In genomic region chr22:30291334-30291892, GRCh38 we compare ENCODE assay signal across 11 cellular contexts. TPM values are rescaled to one million over a fixed set of nuclear protein-coding genes. Genes with fewer than 3 reads are reported as not detected.
DNase-seq lines count a peak whose midpoint lies in the region; ATAC-seq, FAIRE-seq and TF ChIP-seq lines count a peak whose summit lies in the region.
"Had no signal": no experiment of that assay in that cellular context is flagged by ENCODE, and none has a peak within 500 bp of the region (broad histone marks: within the 10 kb centered on the region; RNA-seq: fewer than 3 reads in every experiment).

No MANE protein-coding gene starts in this region.

- no peaks in the 10 kb centered on the region for H3K9me1 ChIP-seq in endothelial cell of umbilical vein (replicated peaks; ENCODE audit: control insufficient read depth, extremely low read depth, insufficient read depth, low read length)

- BruUV-seq in endothelial cell of umbilical vein (replicated peaks; lab: Mats Ljungman, UMichigan), result no TSS peak

- H3K9ac ChIP-seq in endothelial cell of umbilical vein (replicated peaks; ENCODE audit: extremely low read depth, insufficient read depth, low read length), result peak overlapping the region; percentile 36

- no peak overlapping the region for H3K4me2 ChIP-seq in endothelial cell of umbilical vein (ENCODE audit: insufficient read depth, low read length)

- WGBS in heart left ventricle, 4 donors, result 59 to 81% (median 76%) methylated on average over 7 to 9 of the region's 9 CpGs
- 53% methylated on average over 9 of the region's 9 CpGs for WGBS in pancreas, 2 donors
- WGBS in aorta, 2 donors, result 51 to 56% methylated on average over 9 of the region's 9 CpGs

- H3K4me3 ChIP-seq in heart left ventricle (no peak overlapping the region), endothelial cell of umbilical vein (replicated peaks in 1 of 3; ENCODE audit: insufficient read depth in 1 of 3, low read depth in 1 of 3, low read length in 3 of 3) (no peak overlapping the region), pancreas (no peak overlapping the region), aorta (ENCODE audit: low read length in 2 of 2) (no peak overlapping the region)

- DNase-seq in heart left ventricle, result no peak
- no peak for DNase-seq in Right ventricle myocardium inferior (ENCODE audit: missing footprints)
- no peak for DNase-seq in endothelial cell of umbilical vein (ENCODE audit: low read depth, low spot score)
- no peak for DNase-seq in pancreas
- DNase-seq in aorta, result no peak
- no peak for DNase-seq in H4 (ENCODE audit: low spot score)
- no peak for DNase-seq in NCI-H82 treated with DMSO at 0.1 percent for 48 hours (lab: John Stamatoyannopoulos, UW; ENCODE audit: unreplicated experiment)
- DNase-seq: Caco-2, GOT3 had no signal

- intact Hi-C loops in heart left ventricle (cut with DNase I), result loop anchor here in 4 of 10 donors (1.0 to 5.0 kb wide), 4 partner anchors 14 to 51 kb away; partner anchors contain the start of gene TBC1D10A (in 1 of the 4)
- intact Hi-C loops in Right ventricle myocardium inferior (cut with DNase I), result loop anchor here (2.0 kb wide), 1 partner anchor 13 kb away; no protein-coding TSS in a partner anchor
- intact Hi-C loops in endothelial cell of umbilical vein (cut with micrococcal nuclease), result loop anchor here (1.0 kb wide), 1 partner anchor 14 kb away; no protein-coding TSS in a partner anchor
- intact Hi-C loops in pancreas (cut with DNase I), result no loop called here
- intact Hi-C loops in aorta (cut with DNase I), result loop anchor here in 1 of 2 donors (5.0 kb wide), 1 partner anchor 51 kb away; no protein-coding TSS in a partner anchor

- H3K27me3 ChIP-seq in heart left ventricle (no peaks in the 10 kb centered on the region), endothelial cell of umbilical vein (ENCODE audit: control insufficient read depth in 2 of 2, insufficient read depth in 2 of 2, low read length in 2 of 2) (no peaks in the 10 kb centered on the region), pancreas (no peaks in the 10 kb centered on the region), aorta (ENCODE audit: control insufficient read depth in 1 of 2, insufficient read depth in 2 of 2, low read length in 1 of 2) (no peaks in the 10 kb centered on the region)

- H3K4me1 ChIP-seq in heart left ventricle (peaks cover 12 to 45% (median 37%) of the 10 kb centered on the region in 12 donors), endothelial cell of umbilical vein (ENCODE audit: control insufficient read depth, extremely low read depth, insufficient read depth, low read length) (peaks cover 28% of the 10 kb centered on the region), pancreas (peaks cover 10 to 23% (median 22%) of the 10 kb centered on the region in 3 donors), aorta (ENCODE audit: control insufficient read depth in 1 of 2, insufficient read depth in 2 of 2, low read length in 2 of 2) (no peaks in the 10 kb centered on the region)

- H3K27ac ChIP-seq in heart left ventricle (peak overlapping the region; percentile 84 to 98 (median 95)), endothelial cell of umbilical vein (ENCODE audit: insufficient read depth, low read depth, low read length) (peak overlapping the region; percentile 51), pancreas (peak overlapping the region; percentile 46 to 80 (median 76)), aorta (ENCODE audit: low read depth in 1 of 2, low read length in 2 of 2) (peak overlapping the region; percentile 73 to 85)

- no peak for TF ChIP-seq CTCF in heart left ventricle (IDR thresholded peaks at IDR 0.05)
- TF ChIP-seq CTCF in endothelial cell of umbilical vein (IDR thresholded peaks at IDR 0.05; ENCODE audit: extremely low read depth in 1 of 2, insufficient read depth in 1 of 2, low read depth in 1 of 2, low read length in 2 of 2), result no peak
- TF ChIP-seq CTCF in pancreas (IDR thresholded peaks at IDR 0.05), result no peak

- no peak for FAIRE-seq in endothelial cell of umbilical vein (lab: Jason Lieb, UNC)
- no peak for FAIRE-seq in pancreas (lab: Jason Lieb, UNC)
- FAIRE-seq: RCC 7860 had no signal

- H3K36me3 ChIP-seq in heart left ventricle, result peaks cover 0 to 53% (median 39%) of the 10 kb centered on the region in 9 donors
- peaks cover 0 to 15% of the 10 kb centered on the region in 2 experiments for H3K36me3 ChIP-seq in endothelial cell of umbilical vein (ENCODE audit: control insufficient read depth in 2 of 2, extremely low read depth in 1 of 2, insufficient read depth in 2 of 2, low read length in 2 of 2)
- peaks cover 0 to 25% (median 3%) of the 10 kb centered on the region in 3 donors for H3K36me3 ChIP-seq in pancreas
- H3K36me3 ChIP-seq in aorta (ENCODE audit: control insufficient read depth in 1 of 2, insufficient read depth in 2 of 2, low read length in 1 of 2), result peaks cover 0 to 3% of the 10 kb centered on the region in 2 donors

- no peaks in the 10 kb centered on the region for H3K79me2 ChIP-seq in endothelial cell of umbilical vein (ENCODE audit: control insufficient read depth, insufficient read depth, low read length)

- dilution Hi-C loops in endothelial cell of umbilical vein (cut with MboI; ENCODE audit: extremely low pct_ligation_motif_present, low sequenced_read_pairs), result no loop called here

- ATAC-seq in heart left ventricle (no peak), Right ventricle myocardium inferior (no peak), pancreas (no peak), aorta (ENCODE audit: low FRiP score) (no peak), HG03342 (IDR thresholded peaks at IDR 0.05; ENCODE audit: unreplicated experiment) (no peak)

- H3K9me3 ChIP-seq in heart left ventricle (no peaks in the 10 kb centered on the region), endothelial cell of umbilical vein (replicated peaks; ENCODE audit: control insufficient read depth, insufficient read depth, low read length) (no peaks in the 10 kb centered on the region), pancreas (no peaks in the 10 kb centered on the region), aorta (ENCODE audit: control insufficient read depth, low read length) (no peaks in the 10 kb centered on the region)
- H3K9me3 ChIP-seq: Caco-2 had no signal

- CTCF ChIA-PET in endothelial cell of umbilical vein (lab: Charles Lee), result interaction anchor here (0.7 to 2.1 kb wide), 13 partner anchors 8 to 100 kb away, joined by 3 to 22 read pairs (median 4); partner anchors contain the start of genes CCDC157, RNF215, SF3A1 and TBC1D10A

- TF ChIP-seq POLR2A in heart left ventricle (IDR thresholded peaks at IDR 0.05) (no peak), endothelial cell of umbilical vein (IDR thresholded peaks at IDR 0.05; ENCODE audit: low read depth, low read length) (no peak)

- no peaks in the 10 kb centered on the region for H4K20me1 ChIP-seq in endothelial cell of umbilical vein (replicated peaks; ENCODE audit: control insufficient read depth, extremely low read depth, insufficient read depth, low read length)

- POLR2A ChIA-PET in endothelial cell of umbilical vein (lab: Charles Lee), result interaction anchor here (0.6 to 1.4 kb wide), 4 partner anchors 14 to 65 kb away, joined by 3 to 9 read pairs (median 4); partner anchors contain the start of genes CCDC157, SF3A1 and TBC1D10A

- H2AFZ ChIP-seq in endothelial cell of umbilical vein (ENCODE audit: low read depth, low read length), result no peak overlapping the region

RNA-seq across cellular contexts. Expression of gene CASTOR1, which starts 2.1 kb away (rescaled TPM):
- total RNA-seq in heart left ventricle, result 10 to 100 TPM in 3 of 9 donors, 1 to 10 TPM in 6; 3.8 to 16.6 (median 7.1) TPM
- 10 to 100 TPM in 1 of 2 donors, 1 to 10 TPM in 1; 7.0 to 10.2 TPM for polyA plus RNA-seq in heart left ventricle
- total RNA-seq in Right ventricle myocardium inferior, result 8.2 TPM
- total RNA-seq in endothelial cell of umbilical vein, result 7.2 and 8.1 TPM in 2 replicates
- polyA plus RNA-seq in endothelial cell of umbilical vein, result 26.8 and 33.0 TPM in 2 replicates
- 11.7 and 14.0 TPM in 2 replicates for polyA plus RNA-seq in endothelial cell of umbilical vein (2011; cell fraction: cytosol; rRNA removed)
- 16.7 and 23.9 TPM in 2 replicates for polyA plus RNA-seq in endothelial cell of umbilical vein (2011; cell fraction: nucleus; rRNA removed)
- polyA plus RNA-seq in endothelial cell of umbilical vein (2012), result 7.7 and 11.1 TPM in 2 replicates
- 4.9 and 10.7 TPM in 2 replicates for polyA minus RNA-seq in endothelial cell of umbilical vein
- polyA minus RNA-seq in endothelial cell of umbilical vein (2011; cell fraction: cytosol; rRNA and poly(A)+ RNA removed), result 1.7 TPM
- 6.8 and 7.1 TPM in 2 replicates for polyA minus RNA-seq in endothelial cell of umbilical vein (2011; cell fraction: nucleus; rRNA and poly(A)+ RNA removed)
- total RNA-seq in pancreas, result 1 to 10 TPM; 1.8 to 7.3 (median 3.8) TPM
- polyA plus RNA-seq in pancreas, result 1 to 10 TPM; 7.3 to 8.3 TPM
- 10 to 100 TPM; 13.5 to 14.0 TPM for total RNA-seq in aorta
- 10 to 100 TPM in 1 of 2 donors, 1 to 10 TPM in 1; 4.0 to 13.4 TPM for polyA plus RNA-seq in aorta
- 2.9 and 6.6 TPM in 2 replicates for total RNA-seq in H4 (2014; rRNA removed; shearing (Covaris generic))

RNA-seq across cellular contexts. Expression of gene OSM, which starts 24.8 kb away (rescaled TPM):
- total RNA-seq in heart left ventricle (1 to 10 TPM in 2 of 9 donors, under 1 TPM in 5, not detected in 2; 0.17 to 5.0 (median 0.42) TPM), Right ventricle myocardium inferior (0.19 TPM), endothelial cell of umbilical vein (not detected in 2 replicates), pancreas (1 to 10 TPM in 2 of 6 donors, under 1 TPM in 3, not detected in 1; 0.13 to 1.5 (median 0.38) TPM), aorta (1 to 10 TPM; 1.4 to 3.9 TPM)
- polyA plus RNA-seq in heart left ventricle (under 1 TPM; 0.25 to 0.27 TPM), endothelial cell of umbilical vein (not detected in 2 replicates), pancreas (under 1 TPM; 0.23 to 0.26 TPM), aorta (1 to 10 TPM; 1.4 to 1.6 TPM)
- not detected in 2 replicates for polyA plus RNA-seq in endothelial cell of umbilical vein (2011; cell fraction: cytosol; rRNA removed)
- 0.07 TPM in 1 of 2 replicates, not detected in the other for polyA plus RNA-seq in endothelial cell of umbilical vein (2011; cell fraction: nucleus; rRNA removed)
- not detected in 2 replicates for polyA plus RNA-seq in endothelial cell of umbilical vein (2012)
- not detected in 2 replicates for polyA minus RNA-seq in endothelial cell of umbilical vein
- polyA minus RNA-seq in endothelial cell of umbilical vein (2011; cell fraction: cytosol; rRNA and poly(A)+ RNA removed), result not detected
- not detected in 2 replicates for polyA minus RNA-seq in endothelial cell of umbilical vein (2011; cell fraction: nucleus; rRNA and poly(A)+ RNA removed)
- total RNA-seq in H4 (2014; rRNA removed; shearing (Covaris generic)), result not detected in 2 replicates
- total RNA-seq: Caco-2 had no signal

RNA-seq across cellular contexts. Expression of gene TBC1D10A, which starts 35.3 kb away (rescaled TPM):
- total RNA-seq in heart left ventricle (10 to 100 TPM in 1 of 9 donors, 1 to 10 TPM in 8; 4.3 to 10.1 (median 7.1) TPM), Right ventricle myocardium inferior (7.1 TPM), endothelial cell of umbilical vein (10.0 and 11.3 TPM in 2 replicates), pancreas (10 to 100 TPM in 1 of 6 donors, 1 to 10 TPM in 5; 4.0 to 14.1 (median 7.4) TPM), aorta (10 to 100 TPM; 32.9 to 45.5 TPM)
- polyA plus RNA-seq in heart left ventricle (1 to 10 TPM; 4.5 to 9.5 TPM), endothelial cell of umbilical vein (11.9 and 15.1 TPM in 2 replicates), pancreas (10 to 100 TPM; 12.4 to 19.4 TPM), aorta (10 to 100 TPM; 16.7 to 22.1 TPM)
- 6.8 and 9.8 TPM in 2 replicates for polyA plus RNA-seq in endothelial cell of umbilical vein (2011; cell fraction: cytosol; rRNA removed)
- 19.1 and 25.4 TPM in 2 replicates for polyA plus RNA-seq in endothelial cell of umbilical vein (2011; cell fraction: nucleus; rRNA removed)
- 5.7 and 9.5 TPM in 2 replicates for polyA plus RNA-seq in endothelial cell of umbilical vein (2012)
- 10.0 and 14.8 TPM in 2 replicates for polyA minus RNA-seq in endothelial cell of umbilical vein
- 1.5 TPM for polyA minus RNA-seq in endothelial cell of umbilical vein (2011; cell fraction: cytosol; rRNA and poly(A)+ RNA removed)
- 6.8 and 8.2 TPM in 2 replicates for polyA minus RNA-seq in endothelial cell of umbilical vein (2011; cell fraction: nucleus; rRNA and poly(A)+ RNA removed)
- total RNA-seq in H4 (2014; rRNA removed; shearing (Covaris generic)), result 7.5 and 8.4 TPM in 2 replicates

RNA-seq across cellular contexts. Expression of gene LIF, which starts 44.9 kb away (rescaled TPM):
- total RNA-seq in heart left ventricle (10 to 100 TPM in 1 of 9 donors, 1 to 10 TPM in 1, under 1 TPM in 6, not detected in 1; 0.12 to 11.6 (median 0.70) TPM), Right ventricle myocardium inferior (0.27 TPM), endothelial cell of umbilical vein (0.27 and 0.35 TPM in 2 replicates), pancreas (1 to 10 TPM in 4 of 6 donors, under 1 TPM in 2; 0.32 to 5.8 (median 1.5) TPM), aorta (1 to 10 TPM; 4.5 to 6.6 TPM)
- polyA plus RNA-seq in heart left ventricle (under 1 TPM; 0.46 to 0.78 TPM), endothelial cell of umbilical vein (0.12 and 0.35 TPM in 2 replicates), pancreas (1 to 10 TPM; 2.7 to 4.5 TPM), aorta (1 to 10 TPM; 1.3 to 2.3 TPM)
- 0.06 and 0.16 TPM in 2 replicates for polyA plus RNA-seq in endothelial cell of umbilical vein (2011; cell fraction: cytosol; rRNA removed)
- polyA plus RNA-seq in endothelial cell of umbilical vein (2011; cell fraction: nucleus; rRNA removed), result 0.66 and 1.1 TPM in 2 replicates
- polyA plus RNA-seq in endothelial cell of umbilical vein (2012), result 0.56 and 0.87 TPM in 2 replicates
- polyA minus RNA-seq in endothelial cell of umbilical vein, result 0.19 TPM in 1 of 2 replicates, not detected in the other
- 1.1 TPM for polyA minus RNA-seq in endothelial cell of umbilical vein (2011; cell fraction: cytosol; rRNA and poly(A)+ RNA removed)
- 0.24 and 1.2 TPM in 2 replicates for polyA minus RNA-seq in endothelial cell of umbilical vein (2011; cell fraction: nucleus; rRNA and poly(A)+ RNA removed)
- 2.2 and 3.9 TPM in 2 replicates for total RNA-seq in H4 (2014; rRNA removed; shearing (Covaris generic))

Comparison
In these comparisons a context has a peak if more than half of its experiments do, and no peak if none do; other contexts are left out.
1. intact Hi-C loops: an anchor here in Right ventricle myocardium inferior (2.0 kb wide) and endothelial cell of umbilical vein (1.0 kb wide); none called in pancreas.